ENCODE assay signal across 7 cellular contexts in the genomic region with DNA sequence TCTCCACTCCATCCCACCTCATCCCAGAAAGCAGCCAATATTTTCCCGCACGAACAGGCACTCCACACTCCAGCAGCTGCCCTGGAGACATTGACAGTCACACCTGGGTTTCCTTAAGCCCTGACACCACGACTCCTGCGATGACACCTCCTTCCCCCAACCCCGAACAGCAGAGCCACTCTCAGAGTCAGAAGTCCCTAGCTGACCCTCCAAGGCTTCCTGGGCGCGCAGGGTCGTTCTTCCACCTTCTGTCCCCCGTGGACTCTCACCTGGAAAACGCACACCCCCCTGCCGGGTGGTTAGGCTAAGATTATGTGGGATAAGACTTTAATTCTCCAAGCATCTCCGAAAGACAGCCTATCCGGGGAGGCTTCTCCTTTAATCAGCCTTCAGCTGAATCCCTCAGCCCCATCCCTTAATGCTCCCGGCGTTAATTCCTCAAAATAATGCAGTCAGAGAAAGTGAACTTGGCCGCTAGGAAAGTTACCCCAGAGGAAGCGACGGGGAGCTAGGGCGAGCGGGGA. TPM values are rescaled to one million over a fixed set of nuclear protein-coding genes. Genes with fewer than 3 reads are reported as not detected.
DNase-seq lines count a peak whose midpoint lies in the region; FAIRE-seq and TF ChIP-seq lines count a peak whose summit lies in the region.

No MANE protein-coding gene starts in this region.

- peak overlapping the region in 3 of 5 donors; percentile 66 to 83 (median 82) for H3K27ac ChIP-seq in adrenal gland

- no peaks in the 10 kb centered on the region for H3K27me3 ChIP-seq in adrenal gland

- peak overlapping the region in 2 of 4 donors; percentile 67 to 74 for H3K4me3 ChIP-seq in adrenal gland

- H3K4me1 ChIP-seq in adrenal gland (replicated peaks in 1 of 2): peaks cover 3 to 23% of the 10 kb centered on the region in 2 donors

- no peaks in the 10 kb centered on the region for H3K36me3 ChIP-seq in adrenal gland (replicated peaks in 1 of 2)

- TF ChIP-seq POLR2A in adrenal gland (IDR thresholded peaks at IDR 0.05): no peak

- H3K9me3 ChIP-seq in adrenal gland (replicated peaks in 1 of 3): no peaks in the 10 kb centered on the region

- DNase-seq in GM18507 (ENCODE audit: extremely low spot score, insufficient read length, low read depth) (no peak), M059J (ENCODE audit: low read depth) (peak; percentile 10), adrenal gland (peak in 1 of 7 donors; percentile 8), iris pigment epithelial cell (ENCODE audit: low read depth) (peak; percentile 20), HT-29 (ENCODE audit: low spot score) (no peak), iPS-NIHi11 (ENCODE audit: low spot score) (no peak)
- DNase-seq in stimulated activated CD8-positive, alpha-beta memory T cell treated with anti-CD3 and anti-CD28 coated beads, Interleukin-4, amount 100 ng/mL, for 48 hours: peak; percentile 33

- peak; percentile 5 for FAIRE-seq in GM18507 (lab: Jason Lieb, UNC)

- WGBS in adrenal gland, 4 donors: 15 to 27% (median 16%) methylated on average over 13 to 20 of the region's 20 CpGs

- intact Hi-C loops in adrenal gland (cut with DNase I): no loop called here

- no peak for TF ChIP-seq CTCF in adrenal gland (IDR thresholded peaks at IDR 0.05)

RNA-seq across cellular contexts. Expression of gene DENND11, which starts 1.1 kb away (rescaled TPM):
- total RNA-seq in M059J (2014; rRNA removed; shearing (Covaris generic)): 8.1 and 10.7 TPM in 2 replicates
- total RNA-seq in adrenal gland: 10 to 100 TPM in 7 of 8 donors, 1 to 10 TPM in 1; 8.6 to 19.3 (median 14.7) TPM
- polyA plus RNA-seq in adrenal gland: 1 to 10 TPM; 2.7 to 6.2 (median 3.6) TPM
- 19.6 and 20.4 TPM in 2 replicates for total RNA-seq in HT-29 (2014; rRNA removed; shearing (Covaris generic))

RNA-seq across cellular contexts. Expression of gene WEE2, which starts 7.2 kb away (rescaled TPM):
- not detected in 2 replicates for total RNA-seq in M059J (2014; rRNA removed; shearing (Covaris generic))
- not detected for total RNA-seq in adrenal gland
- under 1 TPM in 2 of 3 donors, not detected in 1; 0.03 to 0.09 TPM for polyA plus RNA-seq in adrenal gland
- 0.03 TPM in 1 of 2 replicates, not detected in the other for total RNA-seq in HT-29 (2014; rRNA removed; shearing (Covaris generic))

RNA-seq across cellular contexts. Expression of gene SSBP1, which starts 37.2 kb away (rescaled TPM):
- total RNA-seq in M059J (2014; rRNA removed; shearing (Covaris generic)): 320 and 374 TPM in 2 replicates
- 100 to 1,000 TPM in 6 of 8 donors, 10 to 100 TPM in 2; 87.0 to 227 (median 119) TPM for total RNA-seq in adrenal gland
- 100 to 1,000 TPM in 2 of 3 donors, 10 to 100 TPM in 1; 91.4 to 316 (median 163) TPM for polyA plus RNA-seq in adrenal gland
- total RNA-seq in HT-29 (2014; rRNA removed; shearing (Covaris generic)): 194 and 242 TPM in 2 replicates

Comparison
In these comparisons a context has a peak if more than half of its experiments do, and no peak if none do; other contexts are left out.
1. DNase-seq: peak in M059J (single experiment), iris pigment epithelial cell (single experiment) and stimulated activated CD8-positive, alpha-beta memory T cell treated with anti-CD3 and anti-CD28 coated beads, Interleukin-4, amount 100 ng/mL, for 48 hours (single experiment); none in GM18507 (single experiment), HT-29 (single experiment) and iPS-NIHi11 (single experiment).